In genomic region chr19:1363599-1363998, GRCh38 we compare ENCODE assay signal across 14 cellular contexts. TPM values are rescaled to one million over a fixed set of nuclear protein-coding genes. Genes with fewer than 3 reads are reported as not detected.
DNase-seq lines count a peak whose midpoint lies in the region; ATAC-seq and TF ChIP-seq lines count a peak whose summit lies in the region.
"Had no signal": no experiment of that assay in that cellular context is flagged by ENCODE, and none has a peak within 500 bp of the region (broad histone marks: within the 10 kb centered on the region; RNA-seq: fewer than 3 reads in every experiment).

No MANE protein-coding gene starts in this region.

- H3K36me3 Mint-ChIP-seq in CD4-positive, alpha-beta memory T cell = peaks cover 18 to 38% of the 10 kb centered on the region in 2 donors
- peaks cover 15% of the 10 kb centered on the region for H3K36me3 Mint-ChIP-seq in activated T-helper 1 cell treated with anti-CD3 and anti-CD28 coated beads, Interleukin-12 subunit alpha, Interleukin-12 subunit beta, Interleukin-2, Interleukin-4 antibody, amounts not matched to agents 30 ng/mL and 10 ng/mL and 1 ng/mL, durations not matched to agents 14 hours and 24 hours and 36 hours (ENCODE audit: low read depth)
- H3K36me3 Mint-ChIP-seq in naive thymus-derived CD8-positive, alpha-beta T cell = peaks cover 0 to 47% (median 18%) of the 10 kb centered on the region in 3 donors

- H3K27me3 ChIP-seq in CD4-positive, alpha-beta memory T cell (ENCODE audit: insufficient read depth, low read length) = no peaks in the 10 kb centered on the region
- H3K27me3 ChIP-seq in HL-60 (ENCODE audit: insufficient read depth, poor library complexity, severe bottlenecking) (no peaks in the 10 kb centered on the region), sigmoid colon (no peaks in the 10 kb centered on the region)
- H3K27me3 ChIP-seq: colonic mucosa had no signal

- H3K4me3 ChIP-seq in CD4-positive, alpha-beta memory T cell (ENCODE audit: low read length in 2 of 2) = no peak overlapping the region
- H3K4me3 ChIP-seq in HL-60 (replicated peaks; ENCODE audit: insufficient read depth, low read length) = no peak overlapping the region
- no peak overlapping the region for H3K4me3 ChIP-seq in sigmoid colon
- H3K4me3 ChIP-seq: colonic mucosa, PC-9 had no signal

- intact Hi-C loops in CD4-positive, alpha-beta memory T cell (cut with micrococcal nuclease) = no loop called here
- intact Hi-C loops in activated T-helper 1 cell treated with anti-CD3 and anti-CD28 coated beads, Interleukin-12 subunit alpha, Interleukin-12 subunit beta, Interleukin-2, Interleukin-4 antibody, amounts not matched to agents 30 ng/mL and 10 ng/mL and 1 ng/mL, durations not matched to agents 14 hours and 24 hours and 36 hours (cut with micrococcal nuclease) = no loop called here
- intact Hi-C loops in sigmoid colon (cut with DNase I) = no loop called here

- H3K4me1 ChIP-seq in CD4-positive, alpha-beta memory T cell (ENCODE audit: insufficient read depth, low read length) = peaks cover 13% of the 10 kb centered on the region
- peaks cover 0 to 34% (median 25%) of the 10 kb centered on the region in 4 donors for H3K4me1 ChIP-seq in sigmoid colon
- H3K4me1 ChIP-seq: Caco-2, colonic mucosa had no signal

- CTCF ChIA-PET in CD4-positive, alpha-beta memory T cell (lab: Charles Lee; ENCODE audit: partially characterized antibody) = no interaction called here

- no peak overlapping the region for H3K27ac ChIP-seq in CD4-positive, alpha-beta memory T cell (ENCODE audit: low read depth, low read length)
- H3K27ac ChIP-seq in HL-60 (replicated peaks) (peak overlapping the region; percentile 72), sigmoid colon (no peak overlapping the region)
- H3K27ac ChIP-seq: colonic mucosa, PC-9 had no signal

- H3K9me3 Mint-ChIP-seq in CD4-positive, alpha-beta memory T cell = no peaks in the 10 kb centered on the region
- H3K9me3 Mint-ChIP-seq in activated T-helper 1 cell treated with anti-CD3 and anti-CD28 coated beads, Interleukin-12 subunit alpha, Interleukin-12 subunit beta, Interleukin-2, Interleukin-4 antibody, amounts not matched to agents 30 ng/mL and 10 ng/mL and 1 ng/mL, durations not matched to agents 14 hours and 24 hours and 36 hours = no peaks in the 10 kb centered on the region
- no peaks in the 10 kb centered on the region for H3K9me3 Mint-ChIP-seq in naive thymus-derived CD8-positive, alpha-beta T cell
- H3K9me3 Mint-ChIP-seq: neural crest cell had no signal

- ATAC-seq in naive thymus-derived CD8-positive, alpha-beta T cell = peak; percentile 87 to 89
- ATAC-seq in HG03439 (IDR thresholded peaks at IDR 0.05; ENCODE audit: unreplicated experiment) = no peak

- H3K9me3 ChIP-seq in CD4-positive, alpha-beta memory T cell (ENCODE audit: control insufficient read depth in 1 of 2, low read length in 2 of 2) = no peaks in the 10 kb centered on the region
- H3K9me3 ChIP-seq in sigmoid colon = no peaks in the 10 kb centered on the region
- H3K9me3 ChIP-seq: Caco-2, colonic mucosa had no signal

- H3K27me3 Mint-ChIP-seq in CD4-positive, alpha-beta memory T cell = no peaks in the 10 kb centered on the region
- H3K27me3 Mint-ChIP-seq in activated T-helper 1 cell treated with anti-CD3 and anti-CD28 coated beads, Interleukin-12 subunit alpha, Interleukin-12 subunit beta, Interleukin-2, Interleukin-4 antibody, amounts not matched to agents 30 ng/mL and 10 ng/mL and 1 ng/mL, durations not matched to agents 14 hours and 24 hours and 36 hours (ENCODE audit: insufficient read depth) = no peaks in the 10 kb centered on the region
- H3K27me3 Mint-ChIP-seq in naive thymus-derived CD8-positive, alpha-beta T cell = no peaks in the 10 kb centered on the region

- DNase-seq in CD4-positive, alpha-beta memory T cell = peak in 4 of 5 donors; percentile 17 to 44 (median 21)
- DNase-seq in HL-60 (ENCODE audit: low read depth in 1 of 2, low spot score in 1 of 2) (peak in 1 of 2 experiments; percentile 63), RPMI8226 (no peak), sigmoid colon (no peak)
- no peak for DNase-seq in activated T-helper 1 cell treated with anti-CD3 and anti-CD28 coated beads, Interleukin-12 subunit alpha, Interleukin-12 subunit beta, Interleukin-2, Interleukin-4 antibody, amounts not matched to agents 30 ng/mL and 10 ng/mL and 1 ng/mL, durations not matched to agents 14 hours and 24 hours and 36 hours (ENCODE audit: low spot score)
- peak in 7 of 10 donors; percentile 27 to 59 (median 46) for DNase-seq in naive thymus-derived CD8-positive, alpha-beta T cell
- DNase-seq: Caco-2, colonic mucosa, H7, IMR-90, NCI-H2081, PC-9 had no signal

- POLR2A ChIA-PET in CD4-positive, alpha-beta memory T cell (lab: Charles Lee; ENCODE audit: partially characterized antibody) = no interaction called here
- POLR2A ChIA-PET in naive thymus-derived CD8-positive, alpha-beta T cell (lab: Charles Lee) = interaction anchor here (0.7 to 2.0 kb wide), 7 partner anchors 9 to 119 kb away, joined by 3 to 9 read pairs (median 4); partner anchors contain the start of genes FAM174C and NDUFS7

- H3K36me3 ChIP-seq in CD4-positive, alpha-beta memory T cell (ENCODE audit: insufficient read depth, low read length) = peaks cover 7% of the 10 kb centered on the region
- peaks cover 28 to 70% (median 39%) of the 10 kb centered on the region in 4 donors for H3K36me3 ChIP-seq in sigmoid colon
- H3K36me3 ChIP-seq: colonic mucosa had no signal

- peaks cover 6 to 31% (median 17%) of the 10 kb centered on the region in 4 donors for H3K4me1 Mint-ChIP-seq in CD4-positive, alpha-beta memory T cell
- H3K4me1 Mint-ChIP-seq in activated T-helper 1 cell treated with anti-CD3 and anti-CD28 coated beads, Interleukin-12 subunit alpha, Interleukin-12 subunit beta, Interleukin-2, Interleukin-4 antibody, amounts not matched to agents 30 ng/mL and 10 ng/mL and 1 ng/mL, durations not matched to agents 14 hours and 24 hours and 36 hours (ENCODE audit: low read depth) = peaks cover 28% of the 10 kb centered on the region
- peaks cover 13 to 34% (median 31%) of the 10 kb centered on the region in 4 donors for H3K4me1 Mint-ChIP-seq in naive thymus-derived CD8-positive, alpha-beta T cell

- TF ChIP-seq POLR2A in sigmoid colon (IDR thresholded peaks at IDR 0.05) = no peak

- H3K4me3 Mint-ChIP-seq in CD4-positive, alpha-beta memory T cell = peak overlapping the region; percentile 26 to 80 (median 58)
- peak overlapping the region; percentile 63 for H3K4me3 Mint-ChIP-seq in activated T-helper 1 cell treated with anti-CD3 and anti-CD28 coated beads, Interleukin-12 subunit alpha, Interleukin-12 subunit beta, Interleukin-2, Interleukin-4 antibody, amounts not matched to agents 30 ng/mL and 10 ng/mL and 1 ng/mL, durations not matched to agents 14 hours and 24 hours and 36 hours
- peak overlapping the region; percentile 61 to 88 (median 83) for H3K4me3 Mint-ChIP-seq in naive thymus-derived CD8-positive, alpha-beta T cell
- H3K4me3 Mint-ChIP-seq: neural crest cell had no signal

- H3K27ac Mint-ChIP-seq in CD4-positive, alpha-beta memory T cell = peak overlapping the region in 6 of 7 donors; percentile 27 to 76 (median 54)
- H3K27ac Mint-ChIP-seq in activated T-helper 1 cell treated with anti-CD3 and anti-CD28 coated beads, Interleukin-12 subunit alpha, Interleukin-12 subunit beta, Interleukin-2, Interleukin-4 antibody, amounts not matched to agents 30 ng/mL and 10 ng/mL and 1 ng/mL, durations not matched to agents 14 hours and 24 hours and 36 hours = peak overlapping the region; percentile 71
- peak overlapping the region; percentile 31 to 94 (median 86) for H3K27ac Mint-ChIP-seq in naive thymus-derived CD8-positive, alpha-beta T cell

- TF ChIP-seq CTCF in HL-60 (IDR thresholded peaks at IDR 0.05; ENCODE audit: insufficient read depth, low read length) (no peak), sigmoid colon (IDR thresholded peaks at IDR 0.05) (no peak)

- TF ChIP-seq EP300 in sigmoid colon (IDR thresholded peaks at IDR 0.05) = no peak

- WGBS in sigmoid colon, 2 donors = 50 to 83% methylated on average over 10 of the region's 10 CpGs

RNA-seq across cellular contexts. Expression of gene NDUFS7, which starts 20.1 kb away (rescaled TPM):
- total RNA-seq in CD4-positive, alpha-beta memory T cell = 10 to 100 TPM; 68.6 to 73.5 TPM
- 100 to 1,000 TPM; 180 to 193 TPM for polyA plus RNA-seq in CD4-positive, alpha-beta memory T cell
- total RNA-seq in activated T-helper 1 cell treated with anti-CD3 and anti-CD28 coated beads, Interleukin-12 subunit alpha, Interleukin-12 subunit beta, Interleukin-2, Interleukin-4 antibody, amounts not matched to agents 30 ng/mL and 10 ng/mL and 1 ng/mL, durations not matched to agents 14 hours and 24 hours and 36 hours = 97.9 and 98.8 TPM in 2 replicates
- 10 to 100 TPM; 65.3 to 74.3 TPM for total RNA-seq in naive thymus-derived CD8-positive, alpha-beta T cell
- 100 to 1,000 TPM; 211 to 233 (median 215) TPM for polyA plus RNA-seq in naive thymus-derived CD8-positive, alpha-beta T cell
- 100 to 1,000 TPM in 3 of 4 donors, 10 to 100 TPM in 1; 99.4 to 156 (median 128) TPM for total RNA-seq in sigmoid colon
- polyA plus RNA-seq in sigmoid colon = 100 to 1,000 TPM; 182 to 262 (median 192) TPM

RNA-seq across cellular contexts. Expression of gene GAMT, which starts 37.7 kb away (rescaled TPM):
- total RNA-seq in CD4-positive, alpha-beta memory T cell = 10 to 100 TPM; 15.9 to 16.2 TPM
- 10 to 100 TPM; 19.3 to 20.3 TPM for polyA plus RNA-seq in CD4-positive, alpha-beta memory T cell
- total RNA-seq in activated T-helper 1 cell treated with anti-CD3 and anti-CD28 coated beads, Interleukin-12 subunit alpha, Interleukin-12 subunit beta, Interleukin-2, Interleukin-4 antibody, amounts not matched to agents 30 ng/mL and 10 ng/mL and 1 ng/mL, durations not matched to agents 14 hours and 24 hours and 36 hours = 21.7 and 22.3 TPM in 2 replicates
- 10 to 100 TPM; 14.0 to 18.0 TPM for total RNA-seq in naive thymus-derived CD8-positive, alpha-beta T cell
- 10 to 100 TPM; 29.4 to 33.6 (median 30.7) TPM for polyA plus RNA-seq in naive thymus-derived CD8-positive, alpha-beta T cell
- 10 to 100 TPM in 3 of 4 donors, 1 to 10 TPM in 1; 7.8 to 16.6 (median 11.5) TPM for total RNA-seq in sigmoid colon
- 1 to 10 TPM; 1.8 to 6.0 (median 5.7) TPM for polyA plus RNA-seq in sigmoid colon

RNA-seq across cellular contexts. Expression of gene DAZAP1, which starts 43.8 kb away (rescaled TPM):
- 100 to 1,000 TPM; 143 to 152 TPM for total RNA-seq in CD4-positive, alpha-beta memory T cell
- 1 to 10 TPM; 2.5 to 9.1 TPM for polyA plus RNA-seq in CD4-positive, alpha-beta memory T cell
- 301 and 304 TPM in 2 replicates for total RNA-seq in activated T-helper 1 cell treated with anti-CD3 and anti-CD28 coated beads, Interleukin-12 subunit alpha, Interleukin-12 subunit beta, Interleukin-2, Interleukin-4 antibody, amounts not matched to agents 30 ng/mL and 10 ng/mL and 1 ng/mL, durations not matched to agents 14 hours and 24 hours and 36 hours
- 100 to 1,000 TPM; 166 TPM for total RNA-seq in naive thymus-derived CD8-positive, alpha-beta T cell
- polyA plus RNA-seq in naive thymus-derived CD8-positive, alpha-beta T cell = 1 to 10 TPM; 5.9 to 8.5 (median 7.5) TPM
- 10 to 100 TPM; 28.2 to 54.4 (median 42.2) TPM for total RNA-seq in sigmoid colon
- polyA plus RNA-seq in sigmoid colon = 100 to 1,000 TPM in 1 of 3 donors, 10 to 100 TPM in 2; 51.1 to 132 (median 51.6) TPM

Comparison
In these comparisons a context has a peak if more than half of its experiments do, and no peak if none do; other contexts are left out.
1. DNase-seq: peak in CD4-positive, alpha-beta memory T cell (4 of 5) and naive thymus-derived CD8-positive, alpha-beta T cell (7 of 10); none in activated T-helper 1 cell treated with anti-CD3 and anti-CD28 coated beads, Interleukin-12 subunit alpha, Interleukin-12 subunit beta, Interleukin-2, Interleukin-4 antibody, amounts not matched to agents 30 ng/mL and 10 ng/mL and 1 ng/mL, durations not matched to agents 14 hours and 24 hours and 36 hours (single experiment), RPMI8226 (single experiment) and sigmoid colon (single experiment).
2. Peak in every context shown above with its lines, with median percentiles within 50 percentile points of each other: H3K27ac Mint-ChIP-seq and H3K4me3 Mint-ChIP-seq.